ENCODE assay signal across 2 cellular contexts in the genomic region with DNA sequence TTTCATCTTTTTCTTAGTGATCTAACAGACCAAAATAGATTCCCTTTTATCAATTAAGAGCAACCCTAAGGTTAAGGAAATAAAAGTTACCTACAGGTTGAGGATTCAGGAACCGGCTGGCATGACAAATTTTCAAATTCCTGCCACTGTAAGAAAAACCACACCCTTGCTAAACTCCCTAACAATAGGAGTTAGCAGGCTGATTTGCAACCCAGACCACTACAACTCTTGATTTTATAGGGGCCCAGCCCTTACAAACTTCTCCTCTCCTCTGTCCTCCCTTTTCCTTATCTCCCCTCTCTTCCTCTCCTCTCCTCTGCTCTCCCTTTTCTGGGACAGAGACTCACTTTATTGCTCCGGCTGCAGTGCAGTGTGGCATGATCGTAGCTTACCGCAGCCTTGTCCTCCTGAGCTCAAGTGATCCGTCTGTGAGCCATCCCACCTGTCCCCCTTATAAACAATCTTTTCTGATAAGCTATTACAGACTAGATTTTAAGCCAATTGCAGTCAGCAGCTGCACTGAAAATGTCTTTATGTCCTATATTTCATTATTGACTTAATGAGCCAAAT.
TF ChIP-seq lines count a peak whose summit lies in the region.

No MANE protein-coding gene starts in this region.

TF ChIP-seq in GM23338, 12 proteins besides CTCF, POLR2A, EP300 and RAD21:
- TF ChIP-seq, protein P1, sequence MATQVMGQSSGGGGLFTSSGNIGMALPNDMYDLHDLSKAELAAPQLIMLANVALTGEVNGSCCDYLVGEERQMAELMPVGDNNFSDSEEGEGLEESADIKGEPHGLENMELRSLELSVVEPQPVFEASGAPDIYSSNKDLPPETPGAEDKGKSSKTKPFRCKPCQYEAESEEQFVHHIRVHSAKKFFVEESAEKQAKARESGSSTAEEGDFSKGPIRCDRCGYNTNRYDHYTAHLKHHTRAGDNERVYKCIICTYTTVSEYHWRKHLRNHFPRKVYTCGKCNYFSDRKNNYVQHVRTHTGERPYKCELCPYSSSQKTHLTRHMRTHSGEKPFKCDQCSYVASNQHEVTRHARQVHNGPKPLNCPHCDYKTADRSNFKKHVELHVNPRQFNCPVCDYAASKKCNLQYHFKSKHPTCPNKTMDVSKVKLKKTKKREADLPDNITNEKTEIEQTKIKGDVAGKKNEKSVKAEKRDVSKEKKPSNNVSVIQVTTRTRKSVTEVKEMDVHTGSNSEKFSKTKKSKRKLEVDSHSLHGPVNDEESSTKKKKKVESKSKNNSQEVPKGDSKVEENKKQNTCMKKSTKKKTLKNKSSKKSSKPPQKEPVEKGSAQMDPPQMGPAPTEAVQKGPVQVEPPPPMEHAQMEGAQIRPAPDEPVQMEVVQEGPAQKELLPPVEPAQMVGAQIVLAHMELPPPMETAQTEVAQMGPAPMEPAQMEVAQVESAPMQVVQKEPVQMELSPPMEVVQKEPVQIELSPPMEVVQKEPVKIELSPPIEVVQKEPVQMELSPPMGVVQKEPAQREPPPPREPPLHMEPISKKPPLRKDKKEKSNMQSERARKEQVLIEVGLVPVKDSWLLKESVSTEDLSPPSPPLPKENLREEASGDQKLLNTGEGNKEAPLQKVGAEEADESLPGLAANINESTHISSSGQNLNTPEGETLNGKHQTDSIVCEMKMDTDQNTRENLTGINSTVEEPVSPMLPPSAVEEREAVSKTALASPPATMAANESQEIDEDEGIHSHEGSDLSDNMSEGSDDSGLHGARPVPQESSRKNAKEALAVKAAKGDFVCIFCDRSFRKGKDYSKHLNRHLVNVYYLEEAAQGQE (IDR thresholded peaks at IDR 0.05; ENCODE audit: unreplicated experiment), result no peak
- TF ChIP-seq CREB1 (CRISPR knock-in tag; IDR thresholded peaks at IDR 0.05; ENCODE audit: low read depth), result no peak
- no peak for TF ChIP-seq STAT1 (IDR thresholded peaks at IDR 0.05; ENCODE audit: unreplicated experiment)
- TF ChIP-seq, protein P2, sequence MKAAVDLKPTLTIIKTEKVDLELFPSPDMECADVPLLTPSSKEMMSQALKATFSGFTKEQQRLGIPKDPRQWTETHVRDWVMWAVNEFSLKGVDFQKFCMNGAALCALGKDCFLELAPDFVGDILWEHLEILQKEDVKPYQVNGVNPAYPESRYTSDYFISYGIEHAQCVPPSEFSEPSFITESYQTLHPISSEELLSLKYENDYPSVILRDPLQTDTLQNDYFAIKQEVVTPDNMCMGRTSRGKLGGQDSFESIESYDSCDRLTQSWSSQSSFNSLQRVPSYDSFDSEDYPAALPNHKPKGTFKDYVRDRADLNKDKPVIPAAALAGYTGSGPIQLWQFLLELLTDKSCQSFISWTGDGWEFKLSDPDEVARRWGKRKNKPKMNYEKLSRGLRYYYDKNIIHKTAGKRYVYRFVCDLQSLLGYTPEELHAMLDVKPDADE (IDR thresholded peaks at IDR 0.05), result no peak
- TF ChIP-seq, protein P3, sequence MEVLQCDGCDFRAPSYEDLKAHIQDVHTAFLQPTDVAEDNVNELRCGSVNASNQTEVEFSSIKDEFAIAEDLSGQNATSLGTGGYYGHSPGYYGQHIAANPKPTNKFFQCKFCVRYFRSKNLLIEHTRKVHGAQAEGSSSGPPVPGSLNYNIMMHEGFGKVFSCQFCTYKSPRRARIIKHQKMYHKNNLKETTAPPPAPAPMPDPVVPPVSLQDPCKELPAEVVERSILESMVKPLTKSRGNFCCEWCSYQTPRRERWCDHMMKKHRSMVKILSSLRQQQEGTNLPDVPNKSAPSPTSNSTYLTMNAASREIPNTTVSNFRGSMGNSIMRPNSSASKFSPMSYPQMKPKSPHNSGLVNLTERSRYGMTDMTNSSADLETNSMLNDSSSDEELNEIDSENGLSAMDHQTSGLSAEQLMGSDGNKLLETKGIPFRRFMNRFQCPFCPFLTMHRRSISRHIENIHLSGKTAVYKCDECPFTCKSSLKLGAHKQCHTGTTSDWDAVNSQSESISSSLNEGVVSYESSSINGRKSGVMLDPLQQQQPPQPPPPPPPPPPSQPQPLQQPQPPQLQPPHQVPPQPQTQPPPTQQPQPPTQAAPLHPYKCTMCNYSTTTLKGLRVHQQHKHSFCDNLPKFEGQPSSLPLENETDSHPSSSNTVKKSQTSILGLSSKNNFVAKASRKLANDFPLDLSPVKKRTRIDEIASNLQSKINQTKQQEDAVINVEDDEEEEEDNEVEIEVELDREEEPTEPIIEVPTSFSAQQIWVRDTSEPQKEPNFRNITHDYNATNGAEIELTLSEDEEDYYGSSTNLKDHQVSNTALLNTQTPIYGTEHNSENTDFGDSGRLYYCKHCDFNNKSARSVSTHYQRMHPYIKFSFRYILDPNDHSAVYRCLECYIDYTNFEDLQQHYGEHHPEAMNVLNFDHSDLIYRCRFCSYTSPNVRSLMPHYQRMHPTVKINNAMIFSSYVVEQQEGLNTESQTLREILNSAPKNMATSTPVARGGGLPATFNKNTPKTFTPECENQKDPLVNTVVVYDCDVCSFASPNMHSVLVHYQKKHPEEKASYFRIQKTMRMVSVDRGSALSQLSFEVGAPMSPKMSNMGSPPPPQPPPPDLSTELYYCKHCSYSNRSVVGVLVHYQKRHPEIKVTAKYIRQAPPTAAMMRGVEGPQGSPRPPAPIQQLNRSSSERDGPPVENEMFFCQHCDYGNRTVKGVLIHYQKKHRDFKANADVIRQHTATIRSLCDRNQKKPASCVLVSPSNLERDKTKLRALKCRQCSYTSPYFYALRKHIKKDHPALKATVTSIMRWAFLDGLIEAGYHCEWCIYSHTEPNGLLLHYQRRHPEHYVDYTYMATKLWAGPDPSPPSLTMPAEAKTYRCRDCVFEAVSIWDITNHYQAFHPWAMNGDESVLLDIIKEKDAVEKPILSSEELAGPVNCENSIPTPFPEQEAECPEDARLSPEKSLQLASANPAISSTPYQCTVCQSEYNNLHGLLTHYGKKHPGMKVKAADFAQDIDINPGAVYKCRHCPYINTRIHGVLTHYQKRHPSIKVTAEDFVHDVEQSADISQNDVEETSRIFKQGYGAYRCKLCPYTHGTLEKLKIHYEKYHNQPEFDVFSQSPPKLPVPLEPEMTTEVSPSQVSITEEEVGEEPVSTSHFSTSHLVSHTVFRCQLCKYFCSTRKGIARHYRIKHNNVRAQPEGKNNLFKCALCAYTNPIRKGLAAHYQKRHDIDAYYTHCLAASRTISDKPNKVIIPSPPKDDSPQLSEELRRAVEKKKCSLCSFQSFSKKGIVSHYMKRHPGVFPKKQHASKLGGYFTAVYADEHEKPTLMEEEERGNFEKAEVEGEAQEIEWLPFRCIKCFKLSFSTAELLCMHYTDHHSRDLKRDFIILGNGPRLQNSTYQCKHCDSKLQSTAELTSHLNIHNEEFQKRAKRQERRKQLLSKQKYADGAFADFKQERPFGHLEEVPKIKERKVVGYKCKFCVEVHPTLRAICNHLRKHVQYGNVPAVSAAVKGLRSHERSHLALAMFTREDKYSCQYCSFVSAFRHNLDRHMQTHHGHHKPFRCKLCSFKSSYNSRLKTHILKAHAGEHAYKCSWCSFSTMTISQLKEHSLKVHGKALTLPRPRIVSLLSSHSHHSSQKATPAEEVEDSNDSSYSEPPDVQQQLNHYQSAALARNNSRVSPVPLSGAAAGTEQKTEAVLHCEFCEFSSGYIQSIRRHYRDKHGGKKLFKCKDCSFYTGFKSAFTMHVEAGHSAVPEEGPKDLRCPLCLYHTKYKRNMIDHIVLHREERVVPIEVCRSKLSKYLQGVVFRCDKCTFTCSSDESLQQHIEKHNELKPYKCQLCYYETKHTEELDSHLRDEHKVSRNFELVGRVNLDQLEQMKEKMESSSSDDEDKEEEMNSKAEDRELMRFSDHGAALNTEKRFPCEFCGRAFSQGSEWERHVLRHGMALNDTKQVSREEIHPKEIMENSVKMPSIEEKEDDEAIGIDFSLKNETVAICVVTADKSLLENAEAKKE (CRISPR knock-in tag; IDR thresholded peaks at IDR 0.05), result no peak
- TF ChIP-seq NANOG (IDR thresholded peaks at IDR 0.05; ENCODE audit: borderline replicate concordance), result no peak
- TF ChIP-seq POLR2AphosphoS5 (IDR thresholded peaks at IDR 0.05; ENCODE audit: low read depth), result no peak
TF ChIP-seq in GM23338: peak in this region for 0.

TF ChIP-seq in H1, 55 proteins besides CTCF, POLR2A, EP300 and RAD21:
- TF ChIP-seq POU5F1 (IDR thresholded peaks at IDR 0.05; ENCODE audit: low read depth, low read length) (no peak), BACH1 (IDR thresholded peaks at IDR 0.05; ENCODE audit: low read length) (no peak), NANOG (IDR thresholded peaks at IDR 0.05; ENCODE audit: insufficient read depth, low read depth, low read length, poor library complexity, severe bottlenecking) (no peak), HDAC6 (IDR thresholded peaks at IDR 0.05; ENCODE audit: low read depth, low read length) (no peak), POLR2AphosphoS5 (IDR thresholded peaks at IDR 0.05; ENCODE audit: low read depth, low read length) (no peak), GABPA (IDR thresholded peaks at IDR 0.05; ENCODE audit: borderline replicate concordance, insufficient read depth, low read length) (no peak), TAF1 (IDR thresholded peaks at IDR 0.05; ENCODE audit: low read depth, low read length) (no peak), BCL11A (IDR thresholded peaks at IDR 0.05; ENCODE audit: low read depth in 2 of 2, low read length in 2 of 2) (no peak)
- TF ChIP-seq, protein P4, sequence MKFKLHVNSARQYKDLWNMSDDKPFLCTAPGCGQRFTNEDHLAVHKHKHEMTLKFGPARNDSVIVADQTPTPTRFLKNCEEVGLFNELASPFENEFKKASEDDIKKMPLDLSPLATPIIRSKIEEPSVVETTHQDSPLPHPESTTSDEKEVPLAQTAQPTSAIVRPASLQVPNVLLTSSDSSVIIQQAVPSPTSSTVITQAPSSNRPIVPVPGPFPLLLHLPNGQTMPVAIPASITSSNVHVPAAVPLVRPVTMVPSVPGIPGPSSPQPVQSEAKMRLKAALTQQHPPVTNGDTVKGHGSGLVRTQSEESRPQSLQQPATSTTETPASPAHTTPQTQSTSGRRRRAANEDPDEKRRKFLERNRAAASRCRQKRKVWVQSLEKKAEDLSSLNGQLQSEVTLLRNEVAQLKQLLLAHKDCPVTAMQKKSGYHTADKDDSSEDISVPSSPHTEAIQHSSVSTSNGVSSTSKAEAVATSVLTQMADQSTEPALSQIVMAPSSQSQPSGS (IDR thresholded peaks at IDR 0.05; ENCODE audit: low read length), result no peak
TF ChIP-seq in H1: peak in this region for 0.
